1 cellular context compared by ENCODE assay signal in genomic region chr19:10420444-10421239, GRCh38.
A peak's percentile ranks its signal among the peaks of the same experiment; 100 is the strongest.
TF ChIP-seq lines count a peak whose summit lies in the region.

Gene PDE4A (plus strand): TSS chr19:10420538. CDS start chr19:10420765, 227 bp downstream.

TF ChIP-seq in HCT116, 20 proteins besides CTCF, POLR2A, EP300 and RAD21 (continued from another document):
- TF ChIP-seq, protein P1, sequence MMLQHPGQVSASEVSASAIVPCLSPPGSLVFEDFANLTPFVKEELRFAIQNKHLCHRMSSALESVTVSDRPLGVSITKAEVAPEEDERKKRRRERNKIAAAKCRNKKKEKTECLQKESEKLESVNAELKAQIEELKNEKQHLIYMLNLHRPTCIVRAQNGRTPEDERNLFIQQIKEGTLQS (IDR thresholded peaks at IDR 0.05) = no peak
- no peak for TF ChIP-seq SIN3A (IDR thresholded peaks at IDR 0.05; ENCODE audit: low read depth)
- TF ChIP-seq YY1 (IDR thresholded peaks at IDR 0.05; ENCODE audit: extremely low read depth, insufficient replicate concordance, low read depth, low read length) = peak; percentile 24
- TF ChIP-seq ZNF274 (IDR thresholded peaks at IDR 0.05; ENCODE audit: low read depth, low read length) = no peak
- TF ChIP-seq, protein P2, sequence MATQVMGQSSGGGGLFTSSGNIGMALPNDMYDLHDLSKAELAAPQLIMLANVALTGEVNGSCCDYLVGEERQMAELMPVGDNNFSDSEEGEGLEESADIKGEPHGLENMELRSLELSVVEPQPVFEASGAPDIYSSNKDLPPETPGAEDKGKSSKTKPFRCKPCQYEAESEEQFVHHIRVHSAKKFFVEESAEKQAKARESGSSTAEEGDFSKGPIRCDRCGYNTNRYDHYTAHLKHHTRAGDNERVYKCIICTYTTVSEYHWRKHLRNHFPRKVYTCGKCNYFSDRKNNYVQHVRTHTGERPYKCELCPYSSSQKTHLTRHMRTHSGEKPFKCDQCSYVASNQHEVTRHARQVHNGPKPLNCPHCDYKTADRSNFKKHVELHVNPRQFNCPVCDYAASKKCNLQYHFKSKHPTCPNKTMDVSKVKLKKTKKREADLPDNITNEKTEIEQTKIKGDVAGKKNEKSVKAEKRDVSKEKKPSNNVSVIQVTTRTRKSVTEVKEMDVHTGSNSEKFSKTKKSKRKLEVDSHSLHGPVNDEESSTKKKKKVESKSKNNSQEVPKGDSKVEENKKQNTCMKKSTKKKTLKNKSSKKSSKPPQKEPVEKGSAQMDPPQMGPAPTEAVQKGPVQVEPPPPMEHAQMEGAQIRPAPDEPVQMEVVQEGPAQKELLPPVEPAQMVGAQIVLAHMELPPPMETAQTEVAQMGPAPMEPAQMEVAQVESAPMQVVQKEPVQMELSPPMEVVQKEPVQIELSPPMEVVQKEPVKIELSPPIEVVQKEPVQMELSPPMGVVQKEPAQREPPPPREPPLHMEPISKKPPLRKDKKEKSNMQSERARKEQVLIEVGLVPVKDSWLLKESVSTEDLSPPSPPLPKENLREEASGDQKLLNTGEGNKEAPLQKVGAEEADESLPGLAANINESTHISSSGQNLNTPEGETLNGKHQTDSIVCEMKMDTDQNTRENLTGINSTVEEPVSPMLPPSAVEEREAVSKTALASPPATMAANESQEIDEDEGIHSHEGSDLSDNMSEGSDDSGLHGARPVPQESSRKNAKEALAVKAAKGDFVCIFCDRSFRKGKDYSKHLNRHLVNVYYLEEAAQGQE (IDR thresholded peaks at IDR 0.05; ENCODE audit: low read depth) = no peak
- no peak for TF ChIP-seq EZH2 (IDR thresholded peaks at IDR 0.05)
- peak; percentile 95 for TF ChIP-seq EGR1 (IDR thresholded peaks at IDR 0.05; ENCODE audit: low read depth)
- TF ChIP-seq MAX (IDR thresholded peaks at IDR 0.05) = peak; percentile 55
- TF ChIP-seq SP1 (IDR thresholded peaks at IDR 0.05; ENCODE audit: low read depth) = no peak
- TF ChIP-seq CEBPB (IDR thresholded peaks at IDR 0.05; ENCODE audit: low read depth) = no peak
- no peak for TF ChIP-seq ELF1 (IDR thresholded peaks at IDR 0.05; ENCODE audit: borderline replicate concordance, low read depth)
- TF ChIP-seq CBX3 (IDR thresholded peaks at IDR 0.05; ENCODE audit: low read depth) = no peak
- no peak for TF ChIP-seq SRF (IDR thresholded peaks at IDR 0.05; ENCODE audit: low read depth)
